Comparison of ENCODE assay signal across 20 cellular contexts in genomic region chr19:18490719-18491118, GRCh38.
"Had no signal": no experiment of that assay in that cellular context is flagged by ENCODE, and none has a peak within 500 bp of the region (broad histone marks: within the 10 kb centered on the region; RNA-seq: fewer than 3 reads in every experiment).

No MANE protein-coding gene starts in this region.

- H3K36me3 ChIP-seq: breast epithelium, transverse colon, vagina had no signal

- H3K9me3 Mint-ChIP-seq: activated B cell treated with CpG ODN at 0.5 μM for 24 hours; activated naive CD8-positive, alpha-beta T cell treated with anti-CD3 and anti-CD28 coated beads for 36 hours; T-helper 2 cell treated with Interferon-gamma antibody and Interleukin-4, amounts not matched to agents 5 μg/mL and 100 μg/mL, for 36 hours had no signal

- H3K27me3 ChIP-seq: breast epithelium, transverse colon, vagina had no signal

- H3K27me3 Mint-ChIP-seq: activated B cell treated with CpG ODN at 0.5 μM for 24 hours; activated naive CD8-positive, alpha-beta T cell treated with anti-CD3 and anti-CD28 coated beads for 36 hours had no signal

- H3K4me3 Mint-ChIP-seq: activated B cell treated with CpG ODN at 0.5 μM for 24 hours; activated naive CD8-positive, alpha-beta T cell treated with anti-CD3 and anti-CD28 coated beads for 36 hours; T-helper 2 cell treated with Interferon-gamma antibody and Interleukin-4, amounts not matched to agents 5 μg/mL and 100 μg/mL, for 36 hours had no signal

- H3K4me3 ChIP-seq: breast epithelium, skin epidermis, transverse colon, vagina had no signal

- H3K9me3 ChIP-seq: breast epithelium, transverse colon, vagina had no signal

- DNase-seq: activated B cell treated with CpG ODN at 0.5 μM for 24 hours; activated CD4-positive, alpha-beta T cell treated with anti-CD3 and anti-CD28 coated beads for 48 hours; activated CD8-positive, alpha-beta memory T cell treated with anti-CD3 and anti-CD28 coated beads for 24 hours; activated naive CD8-positive, alpha-beta T cell treated with anti-CD3 and anti-CD28 coated beads for 36 hours; anterior cingulate cortex; dermis blood vessel endothelial cell; erythroblast; islet precursor cell; mammary epithelial cell; nucleus accumbens; posterior cingulate gyrus; stimulated activated CD4-positive, alpha-beta T cell treated with anti-CD3 and anti-CD28 coated beads, Interleukin-4, amount 100 ng/mL, for 24 hours; stimulated activated naive CD8-positive, alpha-beta T cell treated with anti-CD3 and anti-CD28 coated beads, Interleukin-15, Interleukin-2, amounts not matched to agents 100 U/mL and 50 U/mL, for 24 hours; transverse colon had no signal

- H3K27ac Mint-ChIP-seq: activated B cell treated with CpG ODN at 0.5 μM for 24 hours; activated naive CD8-positive, alpha-beta T cell treated with anti-CD3 and anti-CD28 coated beads for 36 hours; T-helper 2 cell treated with Interferon-gamma antibody and Interleukin-4, amounts not matched to agents 5 μg/mL and 100 μg/mL, for 36 hours had no signal

- H3K27ac ChIP-seq: skin epidermis, transverse colon, vagina had no signal

- H3K36me3 Mint-ChIP-seq: activated naive CD8-positive, alpha-beta T cell treated with anti-CD3 and anti-CD28 coated beads for 36 hours had no signal

- ATAC-seq: left lobe of liver; right cardiac atrium; stimulated activated naive CD8-positive, alpha-beta T cell treated with anti-CD3 and anti-CD28 coated beads, Interleukin-15, Interleukin-2, amounts not matched to agents 100 U/mL and 50 U/mL, for 24 hours had no signal
